8 cellular contexts compared by ENCODE assay signal in the genomic region with DNA sequence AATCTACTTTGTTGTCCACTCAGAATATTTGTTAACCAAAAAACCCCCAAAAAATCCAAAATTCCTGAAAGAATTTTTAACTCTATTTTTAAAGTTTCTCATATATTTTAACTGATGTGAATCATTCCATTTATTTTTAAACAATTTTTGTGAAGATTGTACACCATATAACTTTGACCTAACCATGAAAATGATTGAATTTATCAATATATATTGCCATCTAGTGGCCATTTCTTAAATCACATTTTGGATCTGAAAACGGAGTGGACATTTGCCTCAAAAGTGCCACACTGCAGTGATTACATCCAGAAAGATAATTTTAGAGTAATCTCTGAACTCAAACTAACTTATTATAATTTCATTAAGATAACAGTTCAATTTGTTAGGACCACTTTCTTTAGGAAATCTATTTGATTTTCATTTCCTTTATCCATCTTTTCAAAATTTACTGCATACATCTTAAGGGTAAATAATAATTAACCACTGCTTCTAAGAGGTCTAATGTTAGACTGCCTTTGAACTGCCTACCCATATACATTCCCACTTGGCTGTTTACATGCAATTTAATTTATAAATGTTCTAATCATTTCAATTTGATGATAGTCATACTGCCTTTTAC.
DNase-seq lines count a peak whose midpoint lies in the region; ATAC-seq and TF ChIP-seq lines count a peak whose summit lies in the region.

No MANE protein-coding gene starts in this region.

- no peak overlapping the region for H3K4me3 ChIP-seq in LNCaP clone FGC (ENCODE audit: low read depth, low read length)
- H3K4me3 ChIP-seq in vagina = no peak overlapping the region

- no peaks in the 10 kb centered on the region for H3K9me3 ChIP-seq in vagina

- peak; percentile 36; the same call in 1 of the 2 replicates for TF ChIP-seq CTCF in LNCaP clone FGC (IDR thresholded peaks at IDR 0.05; ENCODE audit: control insufficient read depth, extremely low read depth, insufficient read depth)
- peak in 2 of 3 experiments; percentile 29 to 45 for TF ChIP-seq CTCF in vagina (IDR thresholded peaks at IDR 0.05)

- TF ChIP-seq POLR2A in vagina (IDR thresholded peaks at IDR 0.05) = no peak

- peak; percentile 58 for DNase-seq in COR-L47 (lab: John Stamatoyannopoulos, UW)
- DNase-seq in LNCaP clone FGC (ENCODE audit: low read depth) = no peak
- peak; percentile 8 for DNase-seq in SW480 (ENCODE audit: low spot score)
- DNase-seq in hepatic stellate cell (ENCODE audit: low spot score) = peak; percentile 4
- DNase-seq in vagina (ENCODE audit: extremely low spot score in 2 of 2) = no peak
- DNase-seq in activated CD4-positive, CD25-positive, alpha-beta regulatory T cell treated with anti-CD3 and anti-CD28 coated beads, Interleukin-2, amount 50 U/mL, for 72 hours = no peak
- no peak for DNase-seq in activated CD8-positive, alpha-beta memory T cell treated with anti-CD3 and anti-CD28 coated beads, Interleukin-2, amount 50 U/mL, for 4 hours

- H3K4me1 ChIP-seq in vagina = no peaks in the 10 kb centered on the region

- peak; percentile 63 for ATAC-seq in GM19463 (IDR thresholded peaks at IDR 0.05; ENCODE audit: unreplicated experiment)

- intact Hi-C loops in vagina (cut with DNase I) = no loop called here

- no peak overlapping the region for H3K27ac ChIP-seq in vagina

- no peaks in the 10 kb centered on the region for H3K36me3 ChIP-seq in vagina

- no peaks in the 10 kb centered on the region for H3K27me3 ChIP-seq in vagina

Comparison
In these comparisons a context has a peak if more than half of its experiments do, and no peak if none do; other contexts are left out.
1. DNase-seq: peak in COR-L47 (single experiment), SW480 (single experiment) and hepatic stellate cell (single experiment); none in LNCaP clone FGC (single experiment), vagina (0 of 2), activated CD4-positive, CD25-positive, alpha-beta regulatory T cell treated with anti-CD3 and anti-CD28 coated beads, Interleukin-2, amount 50 U/mL, for 72 hours (single experiment) and activated CD8-positive, alpha-beta memory T cell treated with anti-CD3 and anti-CD28 coated beads, Interleukin-2, amount 50 U/mL, for 4 hours (single experiment).